Comparison of ENCODE assay signal across 8 cellular contexts in the genomic region with DNA sequence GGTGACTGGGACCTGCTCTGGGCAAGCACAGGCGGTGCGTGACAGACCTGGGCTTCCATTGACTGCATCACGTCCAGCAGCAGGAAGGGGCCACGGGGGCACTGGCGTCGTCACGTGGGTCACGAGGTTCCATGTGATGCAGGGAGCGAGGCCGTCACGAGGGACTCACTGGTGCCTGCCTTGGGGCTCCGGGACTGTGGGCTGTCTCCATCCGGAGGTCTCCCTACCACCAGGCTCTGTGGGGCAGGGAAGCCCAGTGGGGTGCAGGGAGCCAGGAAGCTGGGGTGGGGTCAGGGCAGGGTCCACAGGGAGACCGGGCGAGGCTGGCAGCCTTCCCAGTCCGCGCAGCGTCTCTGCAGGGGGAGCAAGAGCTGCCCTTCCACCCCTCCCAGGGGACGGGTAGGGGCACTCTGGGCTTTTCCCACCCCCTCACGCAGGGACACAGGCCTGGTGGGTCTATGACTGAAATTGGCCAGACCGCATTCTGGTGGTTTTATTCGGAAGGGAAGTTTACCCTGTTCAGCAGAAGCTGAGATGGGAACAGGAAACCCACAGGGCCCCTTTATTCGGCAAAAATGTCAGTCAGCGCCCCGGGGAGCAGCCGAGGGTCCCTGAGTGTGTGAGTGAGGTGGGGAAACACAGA. TPM values are rescaled to one million over a fixed set of nuclear protein-coding genes. Genes with fewer than 3 reads are reported as not detected.
DNase-seq lines count a peak whose midpoint lies in the region; ATAC-seq and TF ChIP-seq lines count a peak whose summit lies in the region.

No MANE protein-coding gene starts in this region.

- H3K4me3 ChIP-seq in dorsolateral prefrontal cortex = peak overlapping the region; percentile 29 to 76 (median 59)
- peak overlapping the region; percentile 86 for H3K4me3 ChIP-seq in muscle layer of duodenum (ENCODE audit: low read depth in 1 of 2, low read length in 2 of 2)

- POLR2A ChIA-PET in activated CD4-positive, alpha-beta T cell treated with anti-CD3 and anti-CD28 coated beads for 36 hours (lab: Charles Lee) = interaction anchor here (0.6 to 2.2 kb wide), 5 partner anchors 8 to 29 kb away, joined by 3 to 23 read pairs (median 5); a partner anchor contains a TSS

- peak; percentile 74 for ATAC-seq in activated CD4-positive, alpha-beta T cell treated with anti-CD3 and anti-CD28 coated beads for 36 hours

- peak overlapping the region in 58 of 59 donors; percentile 3 to 94 (median 84) for H3K27ac ChIP-seq in dorsolateral prefrontal cortex
- peak overlapping the region; percentile 97 for H3K27ac ChIP-seq in muscle layer of duodenum (ENCODE audit: low read length)
- peak overlapping the region; percentile 75 for H3K27ac ChIP-seq in substantia nigra (ENCODE audit: low read depth, low read length, poor library complexity, severe bottlenecking)

- peaks cover 30% of the 10 kb centered on the region for H3K36me3 Mint-ChIP-seq in activated CD4-positive, alpha-beta T cell treated with anti-CD3 and anti-CD28 coated beads for 36 hours (ENCODE audit: low read depth)

- H3K27me3 ChIP-seq in dorsolateral prefrontal cortex (no peaks in the 10 kb centered on the region), muscle layer of duodenum (ENCODE audit: low read depth, low read length) (no peaks in the 10 kb centered on the region)

- CTCF ChIA-PET in activated CD4-positive, alpha-beta T cell treated with anti-CD3 and anti-CD28 coated beads for 36 hours (lab: Charles Lee) = interaction anchor here (1.1 to 3.6 kb wide), 5 partner anchors 8 to 30 kb away, joined by 3 to 25 read pairs (median 4); a partner anchor contains a TSS

- peak overlapping the region; percentile 98 for H3K27ac Mint-ChIP-seq in activated CD4-positive, alpha-beta T cell treated with anti-CD3 and anti-CD28 coated beads for 36 hours

- in situ Hi-C loops in KBM-7 (cut with MboI; ENCODE audit: low pct_unique_long_range_greater_than_20kb, low sequenced_read_pairs) = no loop called here

- no peaks in the 10 kb centered on the region for H3K9me3 Mint-ChIP-seq in activated CD4-positive, alpha-beta T cell treated with anti-CD3 and anti-CD28 coated beads for 36 hours (ENCODE audit: low read depth)

- peaks cover 0 to 31% of the 10 kb centered on the region in 2 donors for H3K4me1 ChIP-seq in muscle layer of duodenum (ENCODE audit: control insufficient read depth in 1 of 2, insufficient read depth in 2 of 2, low read length in 2 of 2)

- intact Hi-C loops in activated CD4-positive, alpha-beta T cell treated with anti-CD3 and anti-CD28 coated beads for 36 hours (cut with DNase I, micrococcal nuclease) = loop anchor here (1.0 to 5.0 kb wide), 8 partner anchors 7 to 232 kb away; a partner anchor contains a TSS
- intact Hi-C loops in dorsolateral prefrontal cortex (cut with DNase I) = no loop called here

- TF ChIP-seq CTCF in dorsolateral prefrontal cortex (IDR thresholded peaks at IDR 0.05 in 54 of 56, conservative IDR thresholded peaks at IDR 0.05 in 2 of 56; ENCODE audit: low read depth in 1 of 56, partially characterized antibody in 56 of 56) = peak in 2 of 56 donors; percentile 6 to 8

- H3K4me1 Mint-ChIP-seq in activated CD4-positive, alpha-beta T cell treated with anti-CD3 and anti-CD28 coated beads for 36 hours = peaks cover 34% of the 10 kb centered on the region

- DNase-seq in AG20443 (ENCODE audit: low spot score) (peak; percentile 76), GM19238 (ENCODE audit: insufficient read length, low spot score) (peak; percentile 74), KBM-7 (peak; percentile 82), dorsolateral prefrontal cortex (peak in 4 of 10 donors; percentile 47 to 60 (median 56)), substantia nigra (lab: John Stamatoyannopoulos, UW) (peak in 17 of 49 donors; percentile 13 to 76 (median 42)), NCI-H2107 treated with DMSO at 0.1 percent for 48 hours (lab: John Stamatoyannopoulos, UW; ENCODE audit: unreplicated experiment) (no peak)
- peak; percentile 92 for DNase-seq in activated CD4-positive, alpha-beta T cell treated with anti-CD3 and anti-CD28 coated beads for 36 hours

- peak overlapping the region; percentile 98 for H3K4me3 Mint-ChIP-seq in activated CD4-positive, alpha-beta T cell treated with anti-CD3 and anti-CD28 coated beads for 36 hours

- H3K9me3 ChIP-seq in muscle layer of duodenum (ENCODE audit: control insufficient read depth in 1 of 2, low read length in 2 of 2) = no peaks in the 10 kb centered on the region

- H3K36me3 ChIP-seq in muscle layer of duodenum (ENCODE audit: control insufficient read depth in 1 of 2, insufficient read depth in 2 of 2, low read length in 2 of 2) = peaks cover 4 to 21% of the 10 kb centered on the region in 2 donors

- no peaks in the 10 kb centered on the region for H3K27me3 Mint-ChIP-seq in activated CD4-positive, alpha-beta T cell treated with anti-CD3 and anti-CD28 coated beads for 36 hours

RNA-seq across cellular contexts. Expression of a gene that starts 0.4 kb away (rescaled TPM):
- total RNA-seq in activated CD4-positive, alpha-beta T cell treated with anti-CD3 and anti-CD28 coated beads for 36 hours = 100 to 1,000 TPM; 135 to 145 TPM
- total RNA-seq in dorsolateral prefrontal cortex = 10 to 100 TPM; 12.0 to 44.5 (median 23.4) TPM

RNA-seq across cellular contexts. Expression of a gene that starts 25.7 kb away (rescaled TPM):
- under 1 TPM in 1 of 2 experiments, not detected in 1; 0.14 TPM for total RNA-seq in activated CD4-positive, alpha-beta T cell treated with anti-CD3 and anti-CD28 coated beads for 36 hours
- 10 to 100 TPM in 45 of 120 experiments, 1 to 10 TPM in 74, under 1 TPM in 1; 0.56 to 50.1 (median 8.5) TPM for total RNA-seq in dorsolateral prefrontal cortex

RNA-seq across cellular contexts. Expression of a gene that starts 29.4 kb away (rescaled TPM):
- total RNA-seq in activated CD4-positive, alpha-beta T cell treated with anti-CD3 and anti-CD28 coated beads for 36 hours = 10 to 100 TPM; 32.4 to 39.2 TPM
- total RNA-seq in dorsolateral prefrontal cortex = 10 to 100 TPM; 31.4 to 65.2 (median 46.7) TPM

RNA-seq across cellular contexts. Expression of a gene that starts 30.8 kb away (rescaled TPM):
- total RNA-seq in activated CD4-positive, alpha-beta T cell treated with anti-CD3 and anti-CD28 coated beads for 36 hours = 10 to 100 TPM; 23.7 to 36.8 TPM
- 10 to 100 TPM; 24.0 to 76.4 (median 50.5) TPM for total RNA-seq in dorsolateral prefrontal cortex

Comparison
In these comparisons a context has a peak if more than half of its experiments do, and no peak if none do; other contexts are left out.
1. intact Hi-C loops: an anchor here in activated CD4-positive, alpha-beta T cell treated with anti-CD3 and anti-CD28 coated beads for 36 hours (1.0 to 5.0 kb wide); none called in dorsolateral prefrontal cortex.